ENCODE assay signal across 11 cellular contexts in the genomic region with DNA sequence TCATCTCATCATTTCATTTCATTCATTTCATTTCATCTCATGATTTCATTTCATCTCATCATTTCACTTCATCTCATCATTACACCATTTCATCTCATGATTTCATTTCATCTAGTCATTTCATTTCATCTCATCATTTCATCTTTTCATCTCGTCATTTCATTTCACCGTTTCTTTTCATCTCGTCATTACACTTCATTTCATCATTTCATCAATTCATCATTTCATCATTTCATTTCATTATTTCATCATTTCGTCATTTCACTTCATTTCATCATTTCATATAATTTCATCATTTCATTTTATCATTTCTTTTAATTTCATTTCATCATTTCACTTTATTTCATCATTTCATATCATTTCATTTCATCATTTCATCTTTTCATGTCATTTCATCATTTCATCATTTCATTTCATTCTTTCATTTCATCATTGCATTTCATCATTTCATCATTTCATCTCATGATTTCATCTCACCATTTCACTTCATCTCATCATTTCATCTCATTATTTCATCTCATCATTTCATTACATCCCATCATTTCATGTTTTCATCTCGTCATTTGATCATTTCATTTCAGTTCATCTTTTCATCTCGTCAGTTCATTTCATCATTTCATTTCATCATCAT. TPM values are rescaled to one million over a fixed set of nuclear protein-coding genes. Genes with fewer than 3 reads are reported as not detected.
DNase-seq lines count a peak whose midpoint lies in the region; ATAC-seq, FAIRE-seq and TF ChIP-seq lines count a peak whose summit lies in the region.
"Not testable (repeated sequence)": the region's sequence is repeated elsewhere in the genome, so short reads cannot be mapped to it uniquely, and the experiment has no call there.
"Had no signal": no experiment of that assay in that cellular context is flagged by ENCODE, and none has a peak within 500 bp of the region (broad histone marks: within the 10 kb centered on the region; RNA-seq: fewer than 3 reads in every experiment).

No MANE protein-coding gene starts in this region.

- not testable (repeated sequence) for H3K4me3 Mint-ChIP-seq in T-helper 1 cell treated with Interleukin-12 subunit alpha and Interleukin-12 subunit beta and Interleukin-4 antibody, amounts not matched to agents 30 μg/mL and 1 μg/mL, for 36 hours; activated T-cell treated with anti-CD3 and anti-CD28 coated beads, Interleukin-2, amount 50 U/mL, for 24 hours; activated naive CD8-positive, alpha-beta T cell treated with anti-CD3 and anti-CD28 coated beads, Interleukin-2, amount 10 ng/mL, durations not matched to agents 7 days and 5 days; stimulated activated naive CD8-positive, alpha-beta T cell treated with anti-CD3 and anti-CD28 coated beads, Interleukin-15, amount 100 ng/mL, for 72 hours
- peak overlapping the region; percentile 3 for H3K4me3 Mint-ChIP-seq in natural killer cell treated with Interleukin-12 subunit alpha and Interleukin-12 subunit beta and Interleukin-15 and Interleukin-18, amount 100 ng/mL, for 72 hours

- peak; percentile 78 for FAIRE-seq in colon (lab: Jason Lieb, UNC)

- H3K27ac Mint-ChIP-seq in T-helper 1 cell treated with Interleukin-12 subunit alpha and Interleukin-12 subunit beta and Interleukin-4 antibody, amounts not matched to agents 30 μg/mL and 1 μg/mL, for 36 hours = peak overlapping the region; percentile 7
- H3K27ac Mint-ChIP-seq in activated T-cell treated with anti-CD3 and anti-CD28 coated beads, Interleukin-2, amount 50 U/mL, for 24 hours = peak overlapping the region; percentile 36
- peak overlapping the region; percentile 83 for H3K27ac Mint-ChIP-seq in activated naive CD8-positive, alpha-beta T cell treated with anti-CD3 and anti-CD28 coated beads, Interleukin-2, amount 10 ng/mL, durations not matched to agents 7 days and 5 days
- H3K27ac Mint-ChIP-seq in natural killer cell treated with Interleukin-12 subunit alpha and Interleukin-12 subunit beta and Interleukin-15 and Interleukin-18, amount 100 ng/mL, for 72 hours = peak overlapping the region; percentile 1 to 24
- H3K27ac Mint-ChIP-seq in stimulated activated naive CD8-positive, alpha-beta T cell treated with anti-CD3 and anti-CD28 coated beads, Interleukin-15, amount 100 ng/mL, for 72 hours = peak overlapping the region; percentile 48 to 96

- not testable (repeated sequence) for H3K4me1 Mint-ChIP-seq in T-helper 1 cell treated with Interleukin-12 subunit alpha and Interleukin-12 subunit beta and Interleukin-4 antibody, amounts not matched to agents 30 μg/mL and 1 μg/mL, for 36 hours (ENCODE audit: low read depth); activated T-cell treated with anti-CD3 and anti-CD28 coated beads, Interleukin-2, amount 50 U/mL, for 24 hours (ENCODE audit: low read depth); activated naive CD8-positive, alpha-beta T cell treated with anti-CD3 and anti-CD28 coated beads, Interleukin-2, amount 10 ng/mL, durations not matched to agents 7 days and 5 days; natural killer cell treated with Interleukin-12 subunit alpha and Interleukin-12 subunit beta and Interleukin-15 and Interleukin-18, amount 100 ng/mL, for 72 hours (ENCODE audit: low read depth in 2 of 2); stimulated activated naive CD8-positive, alpha-beta T cell treated with anti-CD3 and anti-CD28 coated beads, Interleukin-15, amount 100 ng/mL, for 72 hours

- H3K4me3 ChIP-seq in HEK293 (ENCODE audit: low read depth, low read length) = not testable (repeated sequence)

- peaks cover 17% of the 10 kb centered on the region for H3K9me3 Mint-ChIP-seq in T-helper 1 cell treated with Interleukin-12 subunit alpha and Interleukin-12 subunit beta and Interleukin-4 antibody, amounts not matched to agents 30 μg/mL and 1 μg/mL, for 36 hours
- H3K9me3 Mint-ChIP-seq in activated T-cell treated with anti-CD3 and anti-CD28 coated beads, Interleukin-2, amount 50 U/mL, for 24 hours = peaks cover 12% of the 10 kb centered on the region
- H3K9me3 Mint-ChIP-seq in activated naive CD8-positive, alpha-beta T cell treated with anti-CD3 and anti-CD28 coated beads, Interleukin-2, amount 10 ng/mL, durations not matched to agents 7 days and 5 days = peaks cover 14% of the 10 kb centered on the region
- peaks cover 19% of the 10 kb centered on the region for H3K9me3 Mint-ChIP-seq in natural killer cell treated with Interleukin-12 subunit alpha and Interleukin-12 subunit beta and Interleukin-15 and Interleukin-18, amount 100 ng/mL, for 72 hours
- peaks cover 26 to 31% of the 10 kb centered on the region in 2 donors for H3K9me3 Mint-ChIP-seq in stimulated activated naive CD8-positive, alpha-beta T cell treated with anti-CD3 and anti-CD28 coated beads, Interleukin-15, amount 100 ng/mL, for 72 hours

- not testable (repeated sequence) for H3K27ac ChIP-seq in HEK293 (ENCODE audit: extremely low read depth, low read depth, low read length)

- ATAC-seq in activated naive CD8-positive, alpha-beta T cell treated with anti-CD3 and anti-CD28 coated beads, Interleukin-2, amount 10 ng/mL, durations not matched to agents 7 days and 5 days (ENCODE audit: low read depth); natural killer cell treated with Interleukin-12 subunit alpha and Interleukin-12 subunit beta and Interleukin-15 and Interleukin-18, amount 100 ng/mL, for 72 hours; stimulated activated naive CD8-positive, alpha-beta T cell treated with anti-CD3 and anti-CD28 coated beads, Interleukin-15, amount 100 ng/mL, for 72 hours: not testable (repeated sequence)

- H3K36me3 ChIP-seq in HEK293 (ENCODE audit: control insufficient read depth in 2 of 2, insufficient read depth in 1 of 2, low read length in 2 of 2) = not testable (repeated sequence)

- not testable (repeated sequence) for H3K36me3 Mint-ChIP-seq in T-helper 1 cell treated with Interleukin-12 subunit alpha and Interleukin-12 subunit beta and Interleukin-4 antibody, amounts not matched to agents 30 μg/mL and 1 μg/mL, for 36 hours (ENCODE audit: low read depth); activated T-cell treated with anti-CD3 and anti-CD28 coated beads, Interleukin-2, amount 50 U/mL, for 24 hours (ENCODE audit: low read depth); activated naive CD8-positive, alpha-beta T cell treated with anti-CD3 and anti-CD28 coated beads, Interleukin-2, amount 10 ng/mL, durations not matched to agents 7 days and 5 days
- H3K36me3 Mint-ChIP-seq in natural killer cell treated with Interleukin-12 subunit alpha and Interleukin-12 subunit beta and Interleukin-15 and Interleukin-18, amount 100 ng/mL, for 72 hours = peaks cover 20% of the 10 kb centered on the region

- not testable (repeated sequence) for H3K9me3 ChIP-seq in HEK293 (ENCODE audit: control insufficient read depth, insufficient read depth, low read depth, low read length)

- POLR2A ChIA-PET in HEK293 (lab: Yijun Ruan, JAX); activated naive CD8-positive, alpha-beta T cell treated with anti-CD3 and anti-CD28 coated beads, Interleukin-2, amount 10 ng/mL, durations not matched to agents 7 days and 5 days (lab: Charles Lee): not testable (repeated sequence)

- not testable (repeated sequence) for H3K27me3 Mint-ChIP-seq in T-helper 1 cell treated with Interleukin-12 subunit alpha and Interleukin-12 subunit beta and Interleukin-4 antibody, amounts not matched to agents 30 μg/mL and 1 μg/mL, for 36 hours (ENCODE audit: low read depth); activated T-cell treated with anti-CD3 and anti-CD28 coated beads, Interleukin-2, amount 50 U/mL, for 24 hours; activated naive CD8-positive, alpha-beta T cell treated with anti-CD3 and anti-CD28 coated beads, Interleukin-2, amount 10 ng/mL, durations not matched to agents 7 days and 5 days; natural killer cell treated with Interleukin-12 subunit alpha and Interleukin-12 subunit beta and Interleukin-15 and Interleukin-18, amount 100 ng/mL, for 72 hours; stimulated activated naive CD8-positive, alpha-beta T cell treated with anti-CD3 and anti-CD28 coated beads, Interleukin-15, amount 100 ng/mL, for 72 hours

- not testable (repeated sequence) for TF ChIP-seq CTCF in HEK293 (tag by site-specific recombination; IDR thresholded peaks at IDR 0.05)

- not testable (repeated sequence) for H3K4me1 ChIP-seq in HEK293 (ENCODE audit: control insufficient read depth, insufficient read depth, low read length)

- CTCF ChIA-PET in HEK293 (lab: Yijun Ruan, JAX) = not testable (repeated sequence)

- DNase-seq in activated T-cell treated with anti-CD3 and anti-CD28 coated beads, Interleukin-2, amount 50 U/mL, for 24 hours; activated naive CD8-positive, alpha-beta T cell treated with anti-CD3 and anti-CD28 coated beads, Interleukin-2, amount 10 ng/mL, durations not matched to agents 7 days and 5 days; natural killer cell treated with Interleukin-12 subunit alpha and Interleukin-12 subunit beta and Interleukin-15 and Interleukin-18, amount 100 ng/mL, for 72 hours (ENCODE audit: low spot score); stimulated activated naive CD8-positive, alpha-beta T cell treated with anti-CD3 and anti-CD28 coated beads, Interleukin-15, amount 100 ng/mL, for 72 hours: not testable (repeated sequence)

TF ChIP-seq in HEK293, 187 proteins besides CTCF, POLR2A, EP300 and RAD21:
- TF ChIP-seq ZNF785 (tag by site-specific recombination; IDR thresholded peaks at IDR 0.05) = 0 out of 2 replicates have a peak, but pooled peaks have one; percentile 30
- peak; percentile 61 for TF ChIP-seq ATF2 (tag by site-specific recombination; IDR thresholded peaks at IDR 0.05; ENCODE audit: low read depth)
- TF ChIP-seq ZNF366 (tag by site-specific recombination; conservative IDR thresholded peaks at IDR 0.05) = 0 out of 2 replicates have a peak, but pooled peaks have one; percentile 11

RNA-seq across cellular contexts. Expression of gene TP53TG3, which starts 30.6 kb away (rescaled TPM):
- total RNA-seq in activated naive CD8-positive, alpha-beta T cell treated with anti-CD3 and anti-CD28 coated beads, Interleukin-2, amount 10 ng/mL, durations not matched to agents 7 days and 5 days = not detected
- not detected for total RNA-seq in natural killer cell treated with Interleukin-12 subunit alpha and Interleukin-12 subunit beta and Interleukin-15 and Interleukin-18, amount 100 ng/mL, for 72 hours
- total RNA-seq: A172; CD4-positive, CD25-positive, alpha-beta regulatory T cell; GM12878; H4 had no signal

Comparison
In these comparisons a context has a peak if more than half of its experiments do, and no peak if none do; other contexts are left out.
1. H3K27ac Mint-ChIP-seq: peak in every context shown above with its lines; median percentile 83 in activated naive CD8-positive, alpha-beta T cell treated with anti-CD3 and anti-CD28 coated beads, Interleukin-2, amount 10 ng/mL, durations not matched to agents 7 days and 5 days; 72 in stimulated activated naive CD8-positive, alpha-beta T cell treated with anti-CD3 and anti-CD28 coated beads, Interleukin-15, amount 100 ng/mL, for 72 hours; 36 in activated T-cell treated with anti-CD3 and anti-CD28 coated beads, Interleukin-2, amount 50 U/mL, for 24 hours; 12 in natural killer cell treated with Interleukin-12 subunit alpha and Interleukin-12 subunit beta and Interleukin-15 and Interleukin-18, amount 100 ng/mL, for 72 hours; 7 in T-helper 1 cell treated with Interleukin-12 subunit alpha and Interleukin-12 subunit beta and Interleukin-4 antibody, amounts not matched to agents 30 μg/mL and 1 μg/mL, for 36 hours.